In the genomic region with DNA sequence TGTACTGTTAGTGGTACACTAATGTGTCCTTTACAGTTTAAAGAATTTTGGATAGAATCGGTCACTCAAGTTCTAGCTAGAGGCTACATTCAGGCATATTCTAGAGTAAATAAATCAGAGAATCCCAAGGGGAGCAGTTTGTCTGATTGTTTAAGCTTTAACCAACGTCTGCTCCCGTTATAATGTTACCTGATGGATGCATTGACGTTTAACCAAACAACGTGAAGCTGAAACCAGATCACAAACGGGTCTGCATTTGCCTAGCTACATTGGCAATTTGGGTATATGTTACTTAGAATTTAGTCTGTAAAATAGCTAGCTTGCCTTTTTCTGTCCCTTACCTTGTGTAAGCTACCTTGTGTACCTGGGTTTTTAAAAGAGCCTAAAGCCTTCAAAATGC, we compare ENCODE assay signal across 8 cellular contexts. TPM values are rescaled to one million over a fixed set of nuclear protein-coding genes. Genes with fewer than 3 reads are reported as not detected.
DNase-seq lines count a peak whose midpoint lies in the region; ATAC-seq, FAIRE-seq and TF ChIP-seq lines count a peak whose summit lies in the region.

No MANE protein-coding gene starts in this region.

- H3K27me3 ChIP-seq in Panc1 (ENCODE audit: control insufficient read depth, insufficient read depth, low read length) (no peaks in the 10 kb centered on the region), fibroblast of lung (ENCODE audit: control insufficient read depth, insufficient read depth, low read length) (no peaks in the 10 kb centered on the region), small intestine (ENCODE audit: control insufficient read depth in 2 of 2, insufficient read depth in 2 of 2, low read length in 2 of 2) (no peaks in the 10 kb centered on the region)

- TF ChIP-seq CTCF in Panc1 (IDR thresholded peaks at IDR 0.05) (no peak), fibroblast of lung (conservative IDR thresholded peaks at IDR 0.05 in 1 of 2, IDR thresholded peaks at IDR 0.05 in 1 of 2; ENCODE audit: low read depth in 1 of 2, low read length in 2 of 2) (no peak)

- in situ Hi-C loops in Panc1 (cut with HindIII; ENCODE audit: low pct_unique_long_range_greater_than_20kb, low sequenced_read_pairs) = no loop called here

- 4 to 22% (median 5%) methylated on average over 6 of the region's 6 CpGs for WGBS in small intestine, 3 donors

- POLR2A ChIA-PET in Panc1 (lab: Charles Lee) = no interaction called here

- H3K27ac ChIP-seq in Panc1 (ENCODE audit: low read length) = peak overlapping the region; percentile 85
- peak overlapping the region; percentile 83 for H3K27ac ChIP-seq in fibroblast of lung (ENCODE audit: insufficient read depth, low read length)
- peak overlapping the region; percentile 77 to 87 for H3K27ac ChIP-seq in small intestine (ENCODE audit: low read depth in 1 of 2, low read length in 1 of 2)

- peak overlapping the region; percentile 28 for H3K9ac ChIP-seq in fibroblast of lung (ENCODE audit: insufficient read depth, low read length)

- H3K9me3 ChIP-seq in Panc1 (ENCODE audit: control insufficient read depth, insufficient read depth, low read depth, low read length) = peaks cover 10% of the 10 kb centered on the region; the same call in 1 of the 2 replicates
- no peaks in the 10 kb centered on the region for H3K9me3 ChIP-seq in fibroblast of lung (ENCODE audit: control insufficient read depth, insufficient read depth, low read depth, low read length)
- H3K9me3 ChIP-seq in small intestine (ENCODE audit: control insufficient read depth, low read depth) = no peaks in the 10 kb centered on the region

- no peak overlapping the region for H2AFZ ChIP-seq in fibroblast of lung (ENCODE audit: low read length)

- no peak for ATAC-seq in Panc1
- ATAC-seq in GM18511 (IDR thresholded peaks at IDR 0.05; ENCODE audit: unreplicated experiment) = no peak

- DNase-seq in NCI-H146 (lab: John Stamatoyannopoulos, UW) (peak; percentile 4), NCI-H146 treated with DMSO at 0.1 percent for 48 hours (lab: John Stamatoyannopoulos, UW; ENCODE audit: unreplicated experiment) (no peak), Panc1 (ENCODE audit: low read depth, low spot score) (no peak), fibroblast of lung (ENCODE audit: low read depth in 2 of 2) (no peak), small intestine (no peak), NCI-H2196 (lab: John Stamatoyannopoulos, UW; ENCODE audit: unreplicated experiment) (no peak)
- no peak for DNase-seq in stimulated activated CD4-positive, alpha-beta T cell treated with anti-CD3 and anti-CD28 coated beads, Interleukin-2, amount 100 ng/mL, for 24 hours

- FAIRE-seq in small intestine (lab: Jason Lieb, UNC) = no peak

- intact Hi-C loops in Panc1 (cut with micrococcal nuclease; ENCODE audit: unreplicated experiment) = no loop called here

- H3K36me3 ChIP-seq in Panc1 (ENCODE audit: control insufficient read depth, insufficient read depth, low read length) (no peaks in the 10 kb centered on the region; the same call in 1 of the 2 replicates), fibroblast of lung (ENCODE audit: control insufficient read depth, insufficient read depth, low read length) (no peaks in the 10 kb centered on the region), small intestine (ENCODE audit: control insufficient read depth in 2 of 2, insufficient read depth in 2 of 2, low read length in 2 of 2) (no peaks in the 10 kb centered on the region)

- peak overlapping the region; percentile 69 for H3K4me2 ChIP-seq in fibroblast of lung (ENCODE audit: extremely low read depth, insufficient read depth, low read length)

- H3K4me3 ChIP-seq in Panc1 (ENCODE audit: low read depth in 2 of 2, low read length in 2 of 2) = peak overlapping the region; percentile 75 to 88
- peak overlapping the region; percentile 64 to 98 (median 90) for H3K4me3 ChIP-seq in fibroblast of lung (replicated peaks in 1 of 4; ENCODE audit: control extremely low read depth in 1 of 4, insufficient read depth in 1 of 4, low read depth in 3 of 4, low read length in 4 of 4)
- H3K4me3 ChIP-seq in small intestine (ENCODE audit: low read depth in 1 of 2, low read length in 2 of 2) = peak overlapping the region; percentile 95 to 96

- TSS peak; percentile 71 for BruUV-seq in Panc1 (replicated peaks; lab: Mats Ljungman, UMichigan)

- CTCF ChIA-PET in Panc1 (lab: Charles Lee) = interaction anchor here (0.5 kb wide), 1 partner anchor 15 kb away, joined by 3 read pairs; no protein-coding TSS in a partner anchor

- no peaks in the 10 kb centered on the region for H4K20me1 ChIP-seq in fibroblast of lung (ENCODE audit: control insufficient read depth, extremely low read depth, insufficient read depth, low read length)

- H3K4me1 ChIP-seq in Panc1 (ENCODE audit: control insufficient read depth, insufficient read depth, low read length) = peaks cover 5% of the 10 kb centered on the region
- no peaks in the 10 kb centered on the region for H3K4me1 ChIP-seq in fibroblast of lung (ENCODE audit: control insufficient read depth, extremely low read depth, insufficient read depth, low read length)
- H3K4me1 ChIP-seq in small intestine (ENCODE audit: control insufficient read depth in 2 of 2, insufficient read depth in 1 of 2, low read depth in 1 of 2, low read length in 1 of 2) = peaks cover 0 to 2% of the 10 kb centered on the region in 2 donors

- peaks cover 34% of the 10 kb centered on the region for H3K79me2 ChIP-seq in fibroblast of lung (ENCODE audit: control insufficient read depth, insufficient read depth, low read length)

RNA-seq across cellular contexts. Expression of gene PI4K2B, which starts 1.6 kb away (rescaled TPM):
- 9.6 TPM for total RNA-seq in Panc1 (2021; ENCODE audit: unreplicated experiment)
- 4.5 TPM for polyA plus RNA-seq in Panc1 (2012; ENCODE audit: insufficient read length)
- 11.3 and 21.0 TPM in 2 replicates for total RNA-seq in fibroblast of lung
- 20.5 and 23.9 TPM in 2 replicates for polyA plus RNA-seq in fibroblast of lung
- 18.7 and 21.1 TPM in 2 replicates for polyA plus RNA-seq in fibroblast of lung (2012)
- 0.71 and 0.78 TPM in 2 replicates for polyA minus RNA-seq in fibroblast of lung (ENCODE audit: low replicate concordance)
- polyA plus RNA-seq in small intestine = 10 to 100 TPM; 24.2 to 93.3 (median 70.5) TPM
